1 cellular context compared by ENCODE assay signal in the genomic region with DNA sequence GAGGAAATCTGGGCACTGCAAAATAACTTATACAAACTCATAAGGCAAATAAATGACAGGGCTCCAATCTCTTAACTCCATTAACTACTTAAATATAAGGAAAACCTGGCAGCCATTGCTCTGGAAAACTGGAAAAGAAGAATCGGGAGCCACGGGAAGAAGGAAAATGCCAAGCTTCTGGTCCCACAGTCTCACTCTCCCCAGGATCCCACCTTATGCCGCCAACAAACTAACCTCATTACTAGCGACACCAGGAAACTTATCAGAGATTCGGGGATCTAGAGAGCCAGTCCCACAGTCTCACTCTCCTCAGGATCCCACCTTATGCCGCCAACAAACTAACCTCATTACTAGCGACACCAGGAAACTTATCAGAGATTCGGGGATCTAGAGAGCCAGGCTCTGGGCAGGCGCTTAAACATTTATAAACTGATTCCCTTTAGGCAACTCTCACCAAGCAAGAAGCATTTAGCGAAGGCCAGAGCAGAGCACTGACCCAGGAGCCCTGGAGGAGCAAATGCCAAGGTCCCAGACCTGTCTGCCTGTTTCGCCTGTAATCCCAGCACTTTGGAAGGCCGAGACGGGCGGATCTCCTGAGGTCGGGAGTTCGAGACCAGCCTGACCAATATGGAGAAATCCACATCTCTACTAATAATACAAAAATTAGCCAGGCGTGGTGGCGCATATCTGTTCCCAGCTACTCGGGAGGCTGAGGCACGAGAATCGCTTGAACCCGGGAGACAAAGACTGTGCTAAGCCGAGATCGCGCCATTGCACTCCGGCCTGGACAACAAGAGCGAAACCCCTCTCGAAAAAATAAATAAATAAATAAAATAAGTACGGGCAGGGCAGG.
TF ChIP-seq lines count a peak whose summit lies in the region.

No MANE protein-coding gene starts in this region.

TF ChIP-seq in GM23338, 12 proteins besides CTCF, POLR2A, EP300 and RAD21 (continued from another document):
- TF ChIP-seq, protein P1, sequence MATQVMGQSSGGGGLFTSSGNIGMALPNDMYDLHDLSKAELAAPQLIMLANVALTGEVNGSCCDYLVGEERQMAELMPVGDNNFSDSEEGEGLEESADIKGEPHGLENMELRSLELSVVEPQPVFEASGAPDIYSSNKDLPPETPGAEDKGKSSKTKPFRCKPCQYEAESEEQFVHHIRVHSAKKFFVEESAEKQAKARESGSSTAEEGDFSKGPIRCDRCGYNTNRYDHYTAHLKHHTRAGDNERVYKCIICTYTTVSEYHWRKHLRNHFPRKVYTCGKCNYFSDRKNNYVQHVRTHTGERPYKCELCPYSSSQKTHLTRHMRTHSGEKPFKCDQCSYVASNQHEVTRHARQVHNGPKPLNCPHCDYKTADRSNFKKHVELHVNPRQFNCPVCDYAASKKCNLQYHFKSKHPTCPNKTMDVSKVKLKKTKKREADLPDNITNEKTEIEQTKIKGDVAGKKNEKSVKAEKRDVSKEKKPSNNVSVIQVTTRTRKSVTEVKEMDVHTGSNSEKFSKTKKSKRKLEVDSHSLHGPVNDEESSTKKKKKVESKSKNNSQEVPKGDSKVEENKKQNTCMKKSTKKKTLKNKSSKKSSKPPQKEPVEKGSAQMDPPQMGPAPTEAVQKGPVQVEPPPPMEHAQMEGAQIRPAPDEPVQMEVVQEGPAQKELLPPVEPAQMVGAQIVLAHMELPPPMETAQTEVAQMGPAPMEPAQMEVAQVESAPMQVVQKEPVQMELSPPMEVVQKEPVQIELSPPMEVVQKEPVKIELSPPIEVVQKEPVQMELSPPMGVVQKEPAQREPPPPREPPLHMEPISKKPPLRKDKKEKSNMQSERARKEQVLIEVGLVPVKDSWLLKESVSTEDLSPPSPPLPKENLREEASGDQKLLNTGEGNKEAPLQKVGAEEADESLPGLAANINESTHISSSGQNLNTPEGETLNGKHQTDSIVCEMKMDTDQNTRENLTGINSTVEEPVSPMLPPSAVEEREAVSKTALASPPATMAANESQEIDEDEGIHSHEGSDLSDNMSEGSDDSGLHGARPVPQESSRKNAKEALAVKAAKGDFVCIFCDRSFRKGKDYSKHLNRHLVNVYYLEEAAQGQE (IDR thresholded peaks at IDR 0.05; ENCODE audit: unreplicated experiment), result no peak
- TF ChIP-seq STAT1 (IDR thresholded peaks at IDR 0.05; ENCODE audit: unreplicated experiment) (no peak), JUNB (IDR thresholded peaks at IDR 0.05; ENCODE audit: unreplicated experiment) (no peak), NANOG (IDR thresholded peaks at IDR 0.05; ENCODE audit: borderline replicate concordance) (no peak), CREB1 (CRISPR knock-in tag; IDR thresholded peaks at IDR 0.05; ENCODE audit: low read depth) (no peak), ZNF331 (CRISPR knock-in tag; IDR thresholded peaks at IDR 0.05; ENCODE audit: low read depth) (no peak), ZNF114 (CRISPR knock-in tag; IDR thresholded peaks at IDR 0.05) (no peak), EZH2phosphoT487 (IDR thresholded peaks at IDR 0.05; ENCODE audit: unreplicated experiment) (no peak), POLR2AphosphoS5 (IDR thresholded peaks at IDR 0.05; ENCODE audit: low read depth) (no peak)
- TF ChIP-seq, protein P2, sequence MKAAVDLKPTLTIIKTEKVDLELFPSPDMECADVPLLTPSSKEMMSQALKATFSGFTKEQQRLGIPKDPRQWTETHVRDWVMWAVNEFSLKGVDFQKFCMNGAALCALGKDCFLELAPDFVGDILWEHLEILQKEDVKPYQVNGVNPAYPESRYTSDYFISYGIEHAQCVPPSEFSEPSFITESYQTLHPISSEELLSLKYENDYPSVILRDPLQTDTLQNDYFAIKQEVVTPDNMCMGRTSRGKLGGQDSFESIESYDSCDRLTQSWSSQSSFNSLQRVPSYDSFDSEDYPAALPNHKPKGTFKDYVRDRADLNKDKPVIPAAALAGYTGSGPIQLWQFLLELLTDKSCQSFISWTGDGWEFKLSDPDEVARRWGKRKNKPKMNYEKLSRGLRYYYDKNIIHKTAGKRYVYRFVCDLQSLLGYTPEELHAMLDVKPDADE (IDR thresholded peaks at IDR 0.05), result no peak
- TF ChIP-seq, protein P3, sequence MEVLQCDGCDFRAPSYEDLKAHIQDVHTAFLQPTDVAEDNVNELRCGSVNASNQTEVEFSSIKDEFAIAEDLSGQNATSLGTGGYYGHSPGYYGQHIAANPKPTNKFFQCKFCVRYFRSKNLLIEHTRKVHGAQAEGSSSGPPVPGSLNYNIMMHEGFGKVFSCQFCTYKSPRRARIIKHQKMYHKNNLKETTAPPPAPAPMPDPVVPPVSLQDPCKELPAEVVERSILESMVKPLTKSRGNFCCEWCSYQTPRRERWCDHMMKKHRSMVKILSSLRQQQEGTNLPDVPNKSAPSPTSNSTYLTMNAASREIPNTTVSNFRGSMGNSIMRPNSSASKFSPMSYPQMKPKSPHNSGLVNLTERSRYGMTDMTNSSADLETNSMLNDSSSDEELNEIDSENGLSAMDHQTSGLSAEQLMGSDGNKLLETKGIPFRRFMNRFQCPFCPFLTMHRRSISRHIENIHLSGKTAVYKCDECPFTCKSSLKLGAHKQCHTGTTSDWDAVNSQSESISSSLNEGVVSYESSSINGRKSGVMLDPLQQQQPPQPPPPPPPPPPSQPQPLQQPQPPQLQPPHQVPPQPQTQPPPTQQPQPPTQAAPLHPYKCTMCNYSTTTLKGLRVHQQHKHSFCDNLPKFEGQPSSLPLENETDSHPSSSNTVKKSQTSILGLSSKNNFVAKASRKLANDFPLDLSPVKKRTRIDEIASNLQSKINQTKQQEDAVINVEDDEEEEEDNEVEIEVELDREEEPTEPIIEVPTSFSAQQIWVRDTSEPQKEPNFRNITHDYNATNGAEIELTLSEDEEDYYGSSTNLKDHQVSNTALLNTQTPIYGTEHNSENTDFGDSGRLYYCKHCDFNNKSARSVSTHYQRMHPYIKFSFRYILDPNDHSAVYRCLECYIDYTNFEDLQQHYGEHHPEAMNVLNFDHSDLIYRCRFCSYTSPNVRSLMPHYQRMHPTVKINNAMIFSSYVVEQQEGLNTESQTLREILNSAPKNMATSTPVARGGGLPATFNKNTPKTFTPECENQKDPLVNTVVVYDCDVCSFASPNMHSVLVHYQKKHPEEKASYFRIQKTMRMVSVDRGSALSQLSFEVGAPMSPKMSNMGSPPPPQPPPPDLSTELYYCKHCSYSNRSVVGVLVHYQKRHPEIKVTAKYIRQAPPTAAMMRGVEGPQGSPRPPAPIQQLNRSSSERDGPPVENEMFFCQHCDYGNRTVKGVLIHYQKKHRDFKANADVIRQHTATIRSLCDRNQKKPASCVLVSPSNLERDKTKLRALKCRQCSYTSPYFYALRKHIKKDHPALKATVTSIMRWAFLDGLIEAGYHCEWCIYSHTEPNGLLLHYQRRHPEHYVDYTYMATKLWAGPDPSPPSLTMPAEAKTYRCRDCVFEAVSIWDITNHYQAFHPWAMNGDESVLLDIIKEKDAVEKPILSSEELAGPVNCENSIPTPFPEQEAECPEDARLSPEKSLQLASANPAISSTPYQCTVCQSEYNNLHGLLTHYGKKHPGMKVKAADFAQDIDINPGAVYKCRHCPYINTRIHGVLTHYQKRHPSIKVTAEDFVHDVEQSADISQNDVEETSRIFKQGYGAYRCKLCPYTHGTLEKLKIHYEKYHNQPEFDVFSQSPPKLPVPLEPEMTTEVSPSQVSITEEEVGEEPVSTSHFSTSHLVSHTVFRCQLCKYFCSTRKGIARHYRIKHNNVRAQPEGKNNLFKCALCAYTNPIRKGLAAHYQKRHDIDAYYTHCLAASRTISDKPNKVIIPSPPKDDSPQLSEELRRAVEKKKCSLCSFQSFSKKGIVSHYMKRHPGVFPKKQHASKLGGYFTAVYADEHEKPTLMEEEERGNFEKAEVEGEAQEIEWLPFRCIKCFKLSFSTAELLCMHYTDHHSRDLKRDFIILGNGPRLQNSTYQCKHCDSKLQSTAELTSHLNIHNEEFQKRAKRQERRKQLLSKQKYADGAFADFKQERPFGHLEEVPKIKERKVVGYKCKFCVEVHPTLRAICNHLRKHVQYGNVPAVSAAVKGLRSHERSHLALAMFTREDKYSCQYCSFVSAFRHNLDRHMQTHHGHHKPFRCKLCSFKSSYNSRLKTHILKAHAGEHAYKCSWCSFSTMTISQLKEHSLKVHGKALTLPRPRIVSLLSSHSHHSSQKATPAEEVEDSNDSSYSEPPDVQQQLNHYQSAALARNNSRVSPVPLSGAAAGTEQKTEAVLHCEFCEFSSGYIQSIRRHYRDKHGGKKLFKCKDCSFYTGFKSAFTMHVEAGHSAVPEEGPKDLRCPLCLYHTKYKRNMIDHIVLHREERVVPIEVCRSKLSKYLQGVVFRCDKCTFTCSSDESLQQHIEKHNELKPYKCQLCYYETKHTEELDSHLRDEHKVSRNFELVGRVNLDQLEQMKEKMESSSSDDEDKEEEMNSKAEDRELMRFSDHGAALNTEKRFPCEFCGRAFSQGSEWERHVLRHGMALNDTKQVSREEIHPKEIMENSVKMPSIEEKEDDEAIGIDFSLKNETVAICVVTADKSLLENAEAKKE (CRISPR knock-in tag; IDR thresholded peaks at IDR 0.05), result no peak
